ENCODE assay signal across 14 cellular contexts in genomic region chr16:49563666-49564065, GRCh38.
"Had no signal": no experiment of that assay in that cellular context is flagged by ENCODE, and none has a peak within 500 bp of the region (broad histone marks: within the 10 kb centered on the region; RNA-seq: fewer than 3 reads in every experiment).

No MANE protein-coding gene starts in this region.

- H3K27ac ChIP-seq: gastroesophageal sphincter, psoas muscle had no signal

- H3K36me3 ChIP-seq: breast epithelium, gastroesophageal sphincter had no signal

- H3K27me3 ChIP-seq: breast epithelium, gastroesophageal sphincter had no signal

- H3K9me3 ChIP-seq: breast epithelium, gastroesophageal sphincter, psoas muscle had no signal

- H3K4me3 ChIP-seq: breast epithelium, gastroesophageal sphincter, psoas muscle had no signal

- H3K4me1 ChIP-seq: breast epithelium had no signal

- DNase-seq: activated CD4-positive, alpha-beta memory T cell treated with anti-CD3 and anti-CD28 coated beads, Interleukin-2, amount 10 ng/mL, durations not matched to agents 7 days and 5 days; activated CD4-positive, alpha-beta T cell treated with anti-CD3 and anti-CD28 coated beads for 4 hours; activated T-cell treated with anti-CD3 and anti-CD28 coated beads, Interleukin-2, amount 50 U/mL, for 24 hours; amygdala; effector memory CD8-positive, alpha-beta T cell; kidney; mesenchymal stem cell; psoas muscle; stimulated activated CD4-positive, alpha-beta T cell treated with anti-CD3 and anti-CD28 coated beads, Interleukin-1b, Interleukin-23, amount 100 ng/mL, for 48 hours; T-helper 2 cell had no signal

- ATAC-seq: effector memory CD8-positive, alpha-beta T cell; gastroesophageal sphincter; psoas muscle; sciatic nerve; WTC11 had no signal
